ENCODE assay signal across 21 cellular contexts in the genomic region with DNA sequence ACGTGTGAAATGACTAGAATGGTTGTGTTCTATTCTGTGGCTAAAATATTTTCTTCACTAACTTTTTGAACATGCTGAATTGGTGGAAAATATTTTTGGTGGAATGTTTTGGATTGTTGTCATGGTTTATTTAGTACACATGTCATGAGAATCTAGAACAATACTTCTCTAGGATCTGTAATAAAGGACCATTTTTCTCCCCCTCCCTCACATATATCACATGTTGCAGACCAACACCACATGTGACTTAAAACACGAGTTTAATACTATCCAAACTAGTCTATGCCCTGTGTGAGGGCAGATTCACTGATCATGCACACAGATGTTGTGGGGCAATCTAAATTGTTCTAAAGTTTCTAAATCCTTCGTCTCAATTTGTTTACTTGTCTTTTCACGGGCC.
"Had no signal": no experiment of that assay in that cellular context is flagged by ENCODE, and none has a peak within 500 bp of the region (broad histone marks: within the 10 kb centered on the region; RNA-seq: fewer than 3 reads in every experiment).

No MANE protein-coding gene starts in this region.

- FAIRE-seq: islet of Langerhans, urothelium cell line had no signal

- H3K9me3 ChIP-seq: psoas muscle, right atrium auricular region, tibial nerve had no signal

- H3K27ac ChIP-seq: heart left ventricle, neural progenitor cell, psoas muscle, right atrium auricular region, VCaP had no signal

- DNase-seq: activated CD4-positive, alpha-beta memory T cell treated with anti-CD3 and anti-CD28 coated beads, Interleukin-2, amount 10 ng/mL, durations not matched to agents 7 days and 5 days; activated CD4-positive, alpha-beta T cell treated with anti-CD3 and anti-CD28 coated beads, Interleukin-2, amount 10 ng/mL, durations not matched to agents 24 days and 14 days; activated effector memory CD4-positive, alpha-beta T cell treated with anti-CD3 and anti-CD28 coated beads, Interleukin-2, amount 50 U/mL, for 16 hours; activated naive CD4-positive, alpha-beta T cell treated with anti-CD3 and anti-CD28 coated beads, Interleukin-2, amount 10 ng/mL, durations not matched to agents 7 days and 5 days; anterior cingulate cortex; caudate nucleus; dermis blood vessel endothelial cell; effector CD8-positive, alpha-beta T cell; heart left ventricle; left colon; naive thymus-derived CD8-positive, alpha-beta T cell; psoas muscle; stimulated activated CD4-positive, alpha-beta T cell treated with anti-CD3 and anti-CD28 coated beads, Interleukin-1b, Interleukin-23, amount 100 ng/mL, for 48 hours had no signal

- H3K36me3 ChIP-seq: neural progenitor cell had no signal

- H3K9ac ChIP-seq: neural progenitor cell had no signal

- H3K4me3 ChIP-seq: heart left ventricle, neural progenitor cell, psoas muscle, right atrium auricular region, skin epidermis, tibial nerve had no signal

- H3K27me3 ChIP-seq: heart left ventricle, neural progenitor cell, right atrium auricular region, tibial nerve had no signal

- H3K4me2 ChIP-seq: neural progenitor cell had no signal

- H3K4me1 ChIP-seq: neural progenitor cell, psoas muscle, right atrium auricular region had no signal

- ATAC-seq: activated CD4-positive, CD25-positive, alpha-beta regulatory T cell treated with anti-CD3 and anti-CD28 coated beads, Interleukin-2, amount 50 U/mL, for 24 hours; heart left ventricle; left colon; naive thymus-derived CD8-positive, alpha-beta T cell; psoas muscle had no signal

- H2AFZ ChIP-seq: neural progenitor cell had no signal
